34 cellular contexts compared by ENCODE assay signal in the genomic region with DNA sequence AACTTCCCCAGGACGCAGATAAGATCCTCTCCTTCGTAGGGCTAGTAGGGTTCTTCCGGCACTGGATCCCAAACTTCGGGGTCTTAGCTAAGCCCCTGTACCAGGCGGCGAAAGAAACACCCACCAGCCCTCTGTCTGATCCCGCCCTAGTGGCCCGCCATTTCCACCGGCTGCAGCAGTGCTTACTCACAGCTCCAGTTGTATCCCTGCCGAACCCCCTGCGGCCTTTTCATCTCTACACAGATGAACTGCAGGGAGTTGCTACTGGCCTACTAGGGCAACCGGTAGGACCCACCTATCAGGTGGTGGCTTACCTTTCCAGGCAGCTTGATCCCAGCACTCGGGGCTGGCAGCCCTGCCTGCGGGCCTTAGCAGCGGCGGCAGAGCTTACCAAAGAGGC.
"Had no signal": no experiment of that assay in that cellular context is flagged by ENCODE, and none has a peak within 500 bp of the region (broad histone marks: within the 10 kb centered on the region; RNA-seq: fewer than 3 reads in every experiment).

No MANE protein-coding gene starts in this region.

- H3K4me3 ChIP-seq: body of pancreas, breast epithelium, MG63, Peyer's patch, SJSA1 had no signal

- DNase-seq: activated B cell treated with CpG ODN at 0.5 μM for 24 hours; activated CD4-positive, alpha-beta memory T cell treated with anti-CD3 and anti-CD28 coated beads for 36 hours; activated CD4-positive, alpha-beta T cell treated with anti-CD3 and anti-CD28 coated beads for 4 hours; activated CD4-positive, alpha-beta T cell treated with anti-CD3 and anti-CD28 coated beads, Interleukin-2, amount 50 U/mL, for 1 hour; activated CD4-positive, CD25-positive, alpha-beta regulatory T cell treated with anti-CD3 and anti-CD28 coated beads, Interleukin-2, amount 50 U/mL, for 72 hours; activated CD8-positive, alpha-beta memory T cell treated with anti-CD3 and anti-CD28 coated beads, Interleukin-2, amount 10 ng/mL, durations not matched to agents 7 days and 5 days; activated gamma-delta T cell; activated naive CD4-positive, alpha-beta T cell treated with Interleukin-2 at 50 U/mL for 16 hours; activated naive CD8-positive, alpha-beta T cell treated with anti-CD3 and anti-CD28 coated beads, Interleukin-2, amount 10 ng/mL, durations not matched to agents 7 days and 5 days; activated T-cell treated with anti-CD3 and anti-CD28 coated beads, Interleukin-2, amount 50 U/mL, for 24 hours; amygdala; body of pancreas; Kasumi-1; KG1; MG63; NCI-H1048; NCI-H1436 treated with DMSO at 0.1 percent for 48 hours; NCI-H1694 treated with DMSO at 0.1 percent for 48 hours; NCI-H2029; NCI-H345; NCI-H524 treated with DMSO at 0.1 percent for 48 hours; NCI-H748 treated with DMSO at 0.1 percent for 48 hours; NK-92 treated with Interleukin-12 subunit alpha and Interleukin-12 subunit beta, amount 100 ng/mL, for 24 hours; PC-3; Peyer's patch; RPMI8226; SHP77 treated with DMSO at 0.1 percent for 48 hours; SW 1271; T-helper 1 cell; T-helper 2 cell; T-helper 9 cell had no signal

- H3K9me3 ChIP-seq: body of pancreas, MG63, Peyer's patch, SJSA1 had no signal

- H3K27ac ChIP-seq: body of pancreas, breast epithelium, Peyer's patch, SJSA1, VCaP had no signal

- H3K4me1 ChIP-seq: body of pancreas, breast epithelium, Peyer's patch, SJSA1 had no signal

- H3K27me3 ChIP-seq: body of pancreas, MG63, Peyer's patch, SJSA1 had no signal

- H3K36me3 ChIP-seq: breast epithelium, MG63, Peyer's patch, SJSA1 had no signal
